In genomic region chr2:9765611-9766531, GRCh38 we compare ENCODE assay signal across 1 cellular context.
TF ChIP-seq lines count a peak whose summit lies in the region.

No MANE protein-coding gene starts in this region.

TF ChIP-seq in A549, 52 proteins besides CTCF, POLR2A, EP300 and RAD21 (continued from another document):
- no peak for TF ChIP-seq REST (IDR thresholded peaks at IDR 0.05)
- TF ChIP-seq FOSL2 (IDR thresholded peaks at IDR 0.05) = no peak
- TF ChIP-seq FOSL2 (CRISPR knock-in tag; IDR thresholded peaks at IDR 0.05) = no peak
- TF ChIP-seq GATA3 (IDR thresholded peaks at IDR 0.05; ENCODE audit: borderline replicate concordance) = no peak
- TF ChIP-seq BCL3 (IDR thresholded peaks at IDR 0.05) = no peak
- no peak for TF ChIP-seq NFE2L2 (conservative IDR thresholded peaks at IDR 0.05; ENCODE audit: low read length)
- no peak for TF ChIP-seq SMC3 (IDR thresholded peaks at IDR 0.05)
- TF ChIP-seq CBX8 (IDR thresholded peaks at IDR 0.05) = no peak
- no peak for TF ChIP-seq USF2 (IDR thresholded peaks at IDR 0.05)
- TF ChIP-seq ZNF302 (CRISPR knock-in tag; IDR thresholded peaks at IDR 0.05) = no peak
